8 cellular contexts compared by ENCODE assay signal in genomic region chr19:12778020-12778904, GRCh38. TPM values are rescaled to one million over a fixed set of nuclear protein-coding genes. Genes with fewer than 3 reads are reported as not detected.
DNase-seq lines count a peak whose midpoint lies in the region; ATAC-seq and TF ChIP-seq lines count a peak whose summit lies in the region.

No MANE protein-coding gene starts in this region.

- peak overlapping the region; percentile 92 for H3K27ac Mint-ChIP-seq in activated CD4-positive, alpha-beta T cell treated with anti-CD3 and anti-CD28 coated beads, Interleukin-2, amount 10 ng/mL, durations not matched to agents 24 days and 14 days
- H3K27ac Mint-ChIP-seq in endothelial cell (ENCODE audit: unreplicated experiment) = peak overlapping the region; percentile 99
- H3K27ac Mint-ChIP-seq in mesothelial cell of epicardium = peak overlapping the region; percentile 96

- no peak for TF ChIP-seq EP300 in suprapubic skin (IDR thresholded peaks at IDR 0.05)

- TF ChIP-seq CTCF in endothelial cell (IDR thresholded peaks at IDR 0.05; ENCODE audit: unreplicated experiment) (no peak), mesothelial cell of epicardium (IDR thresholded peaks at IDR 0.05; ENCODE audit: unreplicated experiment) (no peak), suprapubic skin (IDR thresholded peaks at IDR 0.05) (no peak)

- H3K36me3 ChIP-seq in suprapubic skin = no peaks in the 10 kb centered on the region

- peaks cover 65% of the 10 kb centered on the region for H3K4me1 ChIP-seq in suprapubic skin

- DNase-seq in SIG-M5 treated with dmso at 0.1 percent for 504 hours (lab: John Stamatoyannopoulos, UW; ENCODE audit: unreplicated experiment) (peak; percentile 35), SIG-M5 (lab: John Stamatoyannopoulos, UW) (no peak), NCI-H1694 (lab: John Stamatoyannopoulos, UW) (peak; percentile 84), endothelial cell (ENCODE audit: low spot score) (peak; percentile 77), mesothelial cell of epicardium (ENCODE audit: low spot score in 2 of 2, unreplicated experiment in 2 of 2) (peak in 1 of 2 experiments; percentile 65), suprapubic skin (ENCODE audit: low spot score in 2 of 2) (peak in 1 of 2 donors; percentile 90)
- DNase-seq in activated CD4-positive, alpha-beta T cell treated with anti-CD3 and anti-CD28 coated beads, Interleukin-2, amount 10 ng/mL, durations not matched to agents 24 days and 14 days = peak; percentile 85

- H3K4me1 Mint-ChIP-seq in activated CD4-positive, alpha-beta T cell treated with anti-CD3 and anti-CD28 coated beads, Interleukin-2, amount 10 ng/mL, durations not matched to agents 24 days and 14 days = peaks cover 37% of the 10 kb centered on the region
- H3K4me1 Mint-ChIP-seq in endothelial cell (ENCODE audit: unreplicated experiment) (peaks cover 16% of the 10 kb centered on the region), mesothelial cell of epicardium (peaks cover 27% of the 10 kb centered on the region)

- H3K27me3 Mint-ChIP-seq in activated CD4-positive, alpha-beta T cell treated with anti-CD3 and anti-CD28 coated beads, Interleukin-2, amount 10 ng/mL, durations not matched to agents 24 days and 14 days = no peaks in the 10 kb centered on the region
- H3K27me3 Mint-ChIP-seq in endothelial cell (ENCODE audit: unreplicated experiment) (peaks cover 16% of the 10 kb centered on the region), mesothelial cell of epicardium (ENCODE audit: low read depth) (no peaks in the 10 kb centered on the region)

- H3K36me3 Mint-ChIP-seq in activated CD4-positive, alpha-beta T cell treated with anti-CD3 and anti-CD28 coated beads, Interleukin-2, amount 10 ng/mL, durations not matched to agents 24 days and 14 days (ENCODE audit: low read depth) = no peaks in the 10 kb centered on the region
- H3K36me3 Mint-ChIP-seq in endothelial cell (ENCODE audit: low read depth, unreplicated experiment) = peaks cover 4% of the 10 kb centered on the region
- H3K36me3 Mint-ChIP-seq in mesothelial cell of epicardium = peaks cover 2% of the 10 kb centered on the region

- no peak for ATAC-seq in GM19035 (IDR thresholded peaks at IDR 0.05; ENCODE audit: unreplicated experiment)

- TF ChIP-seq POLR2A in suprapubic skin (IDR thresholded peaks at IDR 0.05) = peak in 1 of 2 donors; percentile 35

- peak overlapping the region; percentile 96 for H3K4me3 Mint-ChIP-seq in activated CD4-positive, alpha-beta T cell treated with anti-CD3 and anti-CD28 coated beads, Interleukin-2, amount 10 ng/mL, durations not matched to agents 24 days and 14 days
- peak overlapping the region; percentile 91 for H3K4me3 Mint-ChIP-seq in endothelial cell (ENCODE audit: unreplicated experiment)
- peak overlapping the region; percentile 73 for H3K4me3 Mint-ChIP-seq in mesothelial cell of epicardium

- WGBS in suprapubic skin = 1% methylated on average over 12 of the region's 44 CpGs

- H3K27ac ChIP-seq in suprapubic skin = peak overlapping the region; percentile 93

- H3K27me3 ChIP-seq in suprapubic skin = no peaks in the 10 kb centered on the region

- intact Hi-C loops in activated CD4-positive, alpha-beta T cell treated with anti-CD3 and anti-CD28 coated beads, Interleukin-2, amount 10 ng/mL, durations not matched to agents 24 days and 14 days (cut with micrococcal nuclease) = loop anchor here (1.0 to 5.0 kb wide), 2 partner anchors 13 to 59 kb away; partner anchors contain the start of genes JUNB and MAST1

- no peaks in the 10 kb centered on the region for H3K9me3 Mint-ChIP-seq in activated CD4-positive, alpha-beta T cell treated with anti-CD3 and anti-CD28 coated beads, Interleukin-2, amount 10 ng/mL, durations not matched to agents 24 days and 14 days
- no peaks in the 10 kb centered on the region for H3K9me3 Mint-ChIP-seq in endothelial cell (ENCODE audit: unreplicated experiment)
- no peaks in the 10 kb centered on the region for H3K9me3 Mint-ChIP-seq in mesothelial cell of epicardium

- peak overlapping the region; percentile 62 for H3K4me3 ChIP-seq in suprapubic skin

- no peaks in the 10 kb centered on the region for H3K9me3 ChIP-seq in suprapubic skin

RNA-seq across cellular contexts. Expression of gene HOOK2, which starts 2.9 kb away (rescaled TPM):
- total RNA-seq in activated CD4-positive, alpha-beta T cell treated with anti-CD3 and anti-CD28 coated beads, Interleukin-2, amount 10 ng/mL, durations not matched to agents 24 days and 14 days = 17.8 and 18.3 TPM in 2 replicates
- total RNA-seq in endothelial cell (ENCODE audit: unreplicated experiment) (30.3 TPM), mesothelial cell of epicardium (89.2 to 93.7 TPM (median 92.7 TPM) in 3 replicates), suprapubic skin (100 to 1,000 TPM in 2 of 4 donors, 10 to 100 TPM in 2; 55.1 to 227 (median 83.6) TPM)

RNA-seq across cellular contexts. Expression of gene JUNB, which starts 13.0 kb away (rescaled TPM):
- total RNA-seq in activated CD4-positive, alpha-beta T cell treated with anti-CD3 and anti-CD28 coated beads, Interleukin-2, amount 10 ng/mL, durations not matched to agents 24 days and 14 days = 302 and 310 TPM in 2 replicates
- 20.6 TPM for total RNA-seq in endothelial cell (ENCODE audit: unreplicated experiment)
- total RNA-seq in mesothelial cell of epicardium = 160 to 169 TPM (median 164 TPM) in 3 replicates
- 1,000 to 10,000 TPM in 3 of 4 donors, 100 to 1,000 TPM in 1; 687 to 2,027 (median 1,088) TPM for total RNA-seq in suprapubic skin

RNA-seq across cellular contexts. Expression of gene PRDX2, which starts 23.3 kb away (rescaled TPM):
- total RNA-seq in activated CD4-positive, alpha-beta T cell treated with anti-CD3 and anti-CD28 coated beads, Interleukin-2, amount 10 ng/mL, durations not matched to agents 24 days and 14 days = 277 and 294 TPM in 2 replicates
- 215 TPM for total RNA-seq in endothelial cell (ENCODE audit: unreplicated experiment)
- total RNA-seq in mesothelial cell of epicardium = 361 to 381 TPM (median 380 TPM) in 3 replicates
- 100 to 1,000 TPM; 270 to 579 (median 540) TPM for total RNA-seq in suprapubic skin

RNA-seq across cellular contexts. Expression of gene THSD8, which starts 23.6 kb away (rescaled TPM):
- 26.8 and 32.7 TPM in 2 replicates for total RNA-seq in activated CD4-positive, alpha-beta T cell treated with anti-CD3 and anti-CD28 coated beads, Interleukin-2, amount 10 ng/mL, durations not matched to agents 24 days and 14 days
- 14.2 TPM for total RNA-seq in endothelial cell (ENCODE audit: unreplicated experiment)
- total RNA-seq in mesothelial cell of epicardium = 8.4 to 11.4 TPM (median 8.8 TPM) in 3 replicates
- total RNA-seq in suprapubic skin = 1 to 10 TPM in 1 of 4 donors, not detected in 3; 1.6 TPM

RNA-seq across cellular contexts. Expression of gene BEST2, which starts 26.7 kb away (rescaled TPM):
- total RNA-seq in activated CD4-positive, alpha-beta T cell treated with anti-CD3 and anti-CD28 coated beads, Interleukin-2, amount 10 ng/mL, durations not matched to agents 24 days and 14 days = not detected in 2 replicates
- total RNA-seq in endothelial cell (ENCODE audit: unreplicated experiment) = not detected
- not detected in 3 replicates for total RNA-seq in mesothelial cell of epicardium
- 10 to 100 TPM; 18.2 to 62.0 (median 46.8) TPM for total RNA-seq in suprapubic skin
